Comparison of ENCODE assay signal across 12 cellular contexts in the genomic region with DNA sequence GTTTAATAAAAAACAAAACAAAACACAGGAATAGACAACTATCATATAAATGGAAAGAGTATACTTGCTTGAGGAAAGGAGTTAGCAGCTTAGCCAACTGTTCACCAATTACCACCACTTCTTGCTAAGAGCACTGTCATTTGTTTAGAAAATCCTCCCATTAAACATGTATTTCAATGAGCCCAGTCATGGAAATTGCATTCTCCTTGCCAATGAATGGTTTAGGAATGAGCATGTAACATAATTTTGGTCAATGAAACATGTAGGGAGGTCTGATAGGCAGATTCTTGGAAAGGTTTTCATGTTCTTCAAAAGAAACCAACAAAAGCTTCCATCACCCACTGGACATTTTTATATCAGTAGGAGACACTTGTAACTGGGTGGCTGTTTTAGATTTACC.
A peak's percentile ranks its signal among the peaks of the same experiment; 100 is the strongest.
DNase-seq lines count a peak whose midpoint lies in the region; ATAC-seq and TF ChIP-seq lines count a peak whose summit lies in the region.
"Had no signal": no experiment of that assay in that cellular context is flagged by ENCODE, and none has a peak within 500 bp of the region (broad histone marks: within the 10 kb centered on the region; RNA-seq: fewer than 3 reads in every experiment).

No MANE protein-coding gene starts in this region.

- H3K27me3 Mint-ChIP-seq in T-helper 17 cell: peaks cover 18% of the 10 kb centered on the region
- H3K27me3 Mint-ChIP-seq: activated T-cell treated with anti-CD3 and anti-CD28 coated beads, Interleukin-2, amount 50 U/mL, for 24 hours had no signal

- H3K27ac Mint-ChIP-seq in T-helper 17 cell: no peak overlapping the region
- H3K27ac Mint-ChIP-seq: activated T-cell treated with anti-CD3 and anti-CD28 coated beads, Interleukin-2, amount 50 U/mL, for 24 hours had no signal

- DNase-seq in AG09319 (ENCODE audit: extremely low read depth, low read depth) (peak; percentile 78), RPMI7951 (ENCODE audit: low read depth) (peak; percentile 64), fibroblast of peridontal ligament (ENCODE audit: extremely low read depth) (peak; percentile 99), skeletal muscle cell (ENCODE audit: low read depth) (peak; percentile 82), NCI-H2081 (lab: John Stamatoyannopoulos, UW) (no peak), head of caudate nucleus (no peak), T-helper 17 cell (no peak)
- DNase-seq: activated T-cell treated with anti-CD3 and anti-CD28 coated beads, Interleukin-2, amount 50 U/mL, for 24 hours; NCI-H1436; NCI-H748 treated with DMSO at 0.1 percent for 48 hours had no signal

- ATAC-seq in HG03108 (IDR thresholded peaks at IDR 0.05; ENCODE audit: unreplicated experiment) (no peak), T-helper 17 cell (no peak)

- no peak overlapping the region for H3K4me3 Mint-ChIP-seq in T-helper 17 cell
- H3K4me3 Mint-ChIP-seq: activated T-cell treated with anti-CD3 and anti-CD28 coated beads, Interleukin-2, amount 50 U/mL, for 24 hours had no signal

- H3K4me1 Mint-ChIP-seq in T-helper 17 cell: no peaks in the 10 kb centered on the region

- H3K36me3 Mint-ChIP-seq in T-helper 17 cell (ENCODE audit: low read depth): no peaks in the 10 kb centered on the region

- H3K4me3 ChIP-seq in skeletal muscle cell (ENCODE audit: low read depth, low read length): no peak overlapping the region
- H3K4me3 ChIP-seq: ovary had no signal

- TF ChIP-seq CTCF in AG09319 (IDR thresholded peaks at IDR 0.05; ENCODE audit: low read depth, low read length): no peak

- intact Hi-C loops in head of caudate nucleus (cut with DNase I): no loop called here

- no peaks in the 10 kb centered on the region for H3K9me3 ChIP-seq in T-helper 17 cell (ENCODE audit: control insufficient read depth, low read length, poor library complexity, severe bottlenecking)
- H3K9me3 ChIP-seq: ovary had no signal

Comparison
In these comparisons a context has a peak if more than half of its experiments do, and no peak if none do; other contexts are left out.
1. DNase-seq: peak in AG09319 (single experiment), RPMI7951 (single experiment), fibroblast of peridontal ligament (single experiment) and skeletal muscle cell (single experiment); none in NCI-H2081 (0 of 2), head of caudate nucleus (0 of 42) and T-helper 17 cell (0 of 3).